8 cellular contexts compared by ENCODE assay signal in genomic region chr16:10941127-10941933, GRCh38. TPM values are rescaled to one million over a fixed set of nuclear protein-coding genes. Genes with fewer than 3 reads are reported as not detected.
DNase-seq lines count a peak whose midpoint lies in the region; ATAC-seq lines count a peak whose summit lies in the region.

No MANE protein-coding gene starts in this region.

- no peaks in the 10 kb centered on the region for H3K27me3 ChIP-seq in MG63

- H3K9ac ChIP-seq in ES-I3 (ENCODE audit: low read depth, low read length), result peak overlapping the region; percentile 61

- no peaks in the 10 kb centered on the region for H3K9me3 Mint-ChIP-seq in naive thymus-derived CD8-positive, alpha-beta T cell

- peak overlapping the region; percentile 60 to 94 (median 86) for H3K27ac Mint-ChIP-seq in naive thymus-derived CD8-positive, alpha-beta T cell

- no peak for ATAC-seq in naive thymus-derived CD8-positive, alpha-beta T cell
- ATAC-seq in HG03520 (IDR thresholded peaks at IDR 0.05; ENCODE audit: unreplicated experiment), result no peak
- ATAC-seq in GM19455 (IDR thresholded peaks at IDR 0.05; ENCODE audit: unreplicated experiment), result no peak
- no peak for ATAC-seq in HG03571 (IDR thresholded peaks at IDR 0.05; ENCODE audit: unreplicated experiment)

- H3K27ac ChIP-seq in cingulate gyrus (ENCODE audit: low read depth, low read length), result peak overlapping the region; percentile 2

- H3K9me3 ChIP-seq in ES-I3 (ENCODE audit: control insufficient read depth, insufficient read depth, low read length), result no peaks in the 10 kb centered on the region
- no peaks in the 10 kb centered on the region for H3K9me3 ChIP-seq in MG63

- no peaks in the 10 kb centered on the region for H3K27me3 Mint-ChIP-seq in naive thymus-derived CD8-positive, alpha-beta T cell

- peak; percentile 38 for DNase-seq in MG63
- DNase-seq in naive thymus-derived CD8-positive, alpha-beta T cell, result peak in 2 of 10 donors; percentile 16 to 60
- DNase-seq in NCI-H1105 (lab: John Stamatoyannopoulos, UW), result no peak

- H3K4me1 ChIP-seq in ES-I3 (ENCODE audit: insufficient read depth, low read length), result peaks cover 16% of the 10 kb centered on the region; the same call in 1 of the 2 replicates

- POLR2A ChIA-PET in naive thymus-derived CD8-positive, alpha-beta T cell (lab: Charles Lee), result interaction anchor here (0.5 to 1.6 kb wide), 6 partner anchors 15 to 978 kb away, joined by 3 to 12 read pairs (median 4); partner anchors contain the start of gene SOCS1

- peak overlapping the region; percentile 73 for H3K4me3 ChIP-seq in MG63

- H3K4me1 Mint-ChIP-seq in naive thymus-derived CD8-positive, alpha-beta T cell, result peaks cover 44 to 87% (median 83%) of the 10 kb centered on the region in 4 donors

- peaks cover 0 to 9% (median 0%) of the 10 kb centered on the region in 3 donors for H3K36me3 Mint-ChIP-seq in naive thymus-derived CD8-positive, alpha-beta T cell

- peak overlapping the region; percentile 85 to 96 (median 92) for H3K4me3 Mint-ChIP-seq in naive thymus-derived CD8-positive, alpha-beta T cell

- H3K36me3 ChIP-seq in ES-I3 (ENCODE audit: insufficient read depth, low read length), result no peaks in the 10 kb centered on the region
- peaks cover 34% of the 10 kb centered on the region for H3K36me3 ChIP-seq in MG63

RNA-seq across cellular contexts. Expression of gene DEXI, which starts 0.9 kb away (rescaled TPM):
- total RNA-seq in MG63 (2014; rRNA removed; shearing (Covaris generic); ENCODE audit: low replicate concordance), result 64.1 and 87.2 TPM in 2 replicates
- 10 to 100 TPM; 30.5 to 30.7 TPM for total RNA-seq in naive thymus-derived CD8-positive, alpha-beta T cell
- 10 to 100 TPM; 50.8 to 60.4 (median 51.9) TPM for polyA plus RNA-seq in naive thymus-derived CD8-positive, alpha-beta T cell

RNA-seq across cellular contexts. Expression of gene CLEC16A, which starts 3.0 kb away (rescaled TPM):
- total RNA-seq in MG63 (2014; rRNA removed; shearing (Covaris generic); ENCODE audit: low replicate concordance), result 6.2 and 11.5 TPM in 2 replicates
- 10 to 100 TPM; 24.8 to 28.8 TPM for total RNA-seq in naive thymus-derived CD8-positive, alpha-beta T cell
- polyA plus RNA-seq in naive thymus-derived CD8-positive, alpha-beta T cell, result 10 to 100 TPM in 2 of 3 donors, 1 to 10 TPM in 1; 8.5 to 19.4 (median 18.4) TPM
